In the genomic region with DNA sequence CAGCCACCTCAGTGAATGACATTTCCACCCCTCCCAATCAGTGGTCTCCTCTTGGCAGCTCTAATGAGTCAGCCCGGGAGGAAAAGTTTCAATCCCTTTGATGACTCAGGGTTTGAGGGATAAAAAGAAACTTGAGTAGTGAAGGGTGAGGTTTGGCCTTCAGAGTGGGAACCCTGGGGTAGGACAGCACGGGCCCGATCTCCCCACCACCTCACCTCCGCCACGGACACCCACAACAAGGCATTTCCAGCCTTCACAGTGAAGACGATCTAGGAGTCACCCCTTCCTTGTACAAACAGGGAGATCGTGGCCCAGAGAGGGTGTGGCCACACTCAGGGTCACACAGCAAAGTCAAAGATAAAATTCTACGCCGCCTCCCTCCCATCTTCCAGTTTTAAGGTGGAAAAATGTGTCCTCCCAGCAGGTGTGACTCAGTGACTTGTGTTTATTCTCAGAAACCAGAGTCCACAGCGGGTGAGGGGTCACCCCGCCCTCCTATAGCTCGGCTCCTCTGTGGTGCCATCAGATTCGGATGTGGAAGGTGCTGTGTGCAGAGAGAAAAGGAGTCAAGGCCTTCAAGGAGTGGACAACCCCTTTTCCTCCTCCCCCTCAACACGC, we compare ENCODE assay signal across 14 cellular contexts. TPM values are rescaled to one million over a fixed set of nuclear protein-coding genes. Genes with fewer than 3 reads are reported as not detected.
A peak's percentile ranks its signal among the peaks of the same experiment; 100 is the strongest.
DNase-seq lines count a peak whose midpoint lies in the region; ATAC-seq lines count a peak whose summit lies in the region.
"Had no signal": no experiment of that assay in that cellular context is flagged by ENCODE, and none has a peak within 500 bp of the region (broad histone marks: within the 10 kb centered on the region; RNA-seq: fewer than 3 reads in every experiment).

No MANE protein-coding gene starts in this region.

- peak; percentile 39 to 57 (median 49) for DNase-seq in stimulated activated CD4-positive, alpha-beta T cell treated with anti-CD3 and anti-CD28 coated beads, Interleukin-12 subunit alpha, Interleukin-12 subunit beta, amount 100 ng/mL, for 48 hours (ENCODE audit: low read depth in 2 of 3, low spot score in 1 of 3)
- no peak for DNase-seq in stimulated activated CD4-positive, alpha-beta T cell treated with anti-CD3 and anti-CD28 coated beads, Interleukin-12 subunit alpha, Interleukin-12 subunit beta, amount 100 ng/mL, for 4 hours
- no peak for DNase-seq in activated CD8-positive, alpha-beta T cell treated with anti-CD3 and anti-CD28 coated beads, Interleukin-2, amount 10 ng/mL, durations not matched to agents 7 days and 5 days
- DNase-seq in immature natural killer cell (no peak), NCI-H446 treated with DMSO at 0.1 percent for 48 hours (lab: John Stamatoyannopoulos, UW) (no peak), NCI-H2171 treated with DMSO at 0.1 percent for 48 hours (lab: John Stamatoyannopoulos, UW) (no peak)
- DNase-seq: DND-41, H7, NCI-H526, substantia nigra had no signal

- POLR2A ChIA-PET in activated CD8-positive, alpha-beta T cell treated with anti-CD3 and anti-CD28 coated beads, Interleukin-2, amount 10 ng/mL, durations not matched to agents 7 days and 5 days (lab: Charles Lee) = interaction anchor here (1.0 to 1.8 kb wide), 4 partner anchors 13 to 18 kb away, joined by 4 to 8 read pairs (median 6); a partner anchor contains a TSS

- H3K27me3 Mint-ChIP-seq in activated CD8-positive, alpha-beta T cell treated with anti-CD3 and anti-CD28 coated beads, Interleukin-2, amount 10 ng/mL, durations not matched to agents 7 days and 5 days (ENCODE audit: low read depth) = no peaks in the 10 kb centered on the region
- H3K27me3 Mint-ChIP-seq in immature natural killer cell (ENCODE audit: low read depth in 3 of 3) = no peaks in the 10 kb centered on the region
- H3K27me3 Mint-ChIP-seq: activated naive CD4-positive, alpha-beta T cell treated with anti-CD3 and anti-CD28 coated beads, Interleukin-2, amount 50 U/mL, for 24 hours had no signal

- H3K27ac Mint-ChIP-seq in activated CD8-positive, alpha-beta T cell treated with anti-CD3 and anti-CD28 coated beads, Interleukin-2, amount 10 ng/mL, durations not matched to agents 7 days and 5 days = peak overlapping the region; percentile 68
- peak overlapping the region in 5 of 6 donors; percentile 34 to 80 (median 65) for H3K27ac Mint-ChIP-seq in immature natural killer cell
- H3K27ac Mint-ChIP-seq: activated naive CD4-positive, alpha-beta T cell treated with anti-CD3 and anti-CD28 coated beads, Interleukin-2, amount 50 U/mL, for 24 hours had no signal

- CTCF ChIA-PET in activated CD8-positive, alpha-beta T cell treated with anti-CD3 and anti-CD28 coated beads, Interleukin-2, amount 10 ng/mL, durations not matched to agents 7 days and 5 days (lab: Charles Lee) = interaction anchor here (1.1 to 1.4 kb wide), 3 partner anchors 17 to 48 kb away, joined by 3 to 7 read pairs (median 4); a partner anchor contains a TSS

- peak; percentile 62 for ATAC-seq in activated CD8-positive, alpha-beta T cell treated with anti-CD3 and anti-CD28 coated beads, Interleukin-2, amount 10 ng/mL, durations not matched to agents 7 days and 5 days
- ATAC-seq in HG02852 (IDR thresholded peaks at IDR 0.05; ENCODE audit: unreplicated experiment) = no peak
- ATAC-seq in GM21786 (IDR thresholded peaks at IDR 0.05; ENCODE audit: unreplicated experiment) = no peak

- no peaks in the 10 kb centered on the region for H3K9me3 Mint-ChIP-seq in activated CD8-positive, alpha-beta T cell treated with anti-CD3 and anti-CD28 coated beads, Interleukin-2, amount 10 ng/mL, durations not matched to agents 7 days and 5 days (ENCODE audit: insufficient read depth)
- H3K9me3 Mint-ChIP-seq in immature natural killer cell = no peaks in the 10 kb centered on the region
- H3K9me3 Mint-ChIP-seq: activated naive CD4-positive, alpha-beta T cell treated with anti-CD3 and anti-CD28 coated beads, Interleukin-2, amount 50 U/mL, for 24 hours had no signal

- peaks cover 24% of the 10 kb centered on the region for H3K36me3 Mint-ChIP-seq in activated CD8-positive, alpha-beta T cell treated with anti-CD3 and anti-CD28 coated beads, Interleukin-2, amount 10 ng/mL, durations not matched to agents 7 days and 5 days (ENCODE audit: low read depth)
- H3K36me3 Mint-ChIP-seq in immature natural killer cell = peaks cover 5 to 17% (median 8%) of the 10 kb centered on the region in 3 donors

- no peak overlapping the region for H3K4me3 Mint-ChIP-seq in activated CD8-positive, alpha-beta T cell treated with anti-CD3 and anti-CD28 coated beads, Interleukin-2, amount 10 ng/mL, durations not matched to agents 7 days and 5 days
- H3K4me3 Mint-ChIP-seq in immature natural killer cell = no peak overlapping the region
- H3K4me3 Mint-ChIP-seq: activated naive CD4-positive, alpha-beta T cell treated with anti-CD3 and anti-CD28 coated beads, Interleukin-2, amount 50 U/mL, for 24 hours had no signal

- H3K4me1 Mint-ChIP-seq in activated CD8-positive, alpha-beta T cell treated with anti-CD3 and anti-CD28 coated beads, Interleukin-2, amount 10 ng/mL, durations not matched to agents 7 days and 5 days (ENCODE audit: low read depth) = peaks cover 33% of the 10 kb centered on the region
- H3K4me1 Mint-ChIP-seq in immature natural killer cell = peaks cover 16 to 18% of the 10 kb centered on the region in 2 donors

RNA-seq across cellular contexts. Expression of a gene that starts 12.3 kb away (rescaled TPM):
- total RNA-seq in activated CD8-positive, alpha-beta T cell treated with anti-CD3 and anti-CD28 coated beads, Interleukin-2, amount 10 ng/mL, durations not matched to agents 7 days and 5 days = not detected
- polyA plus RNA-seq in immature natural killer cell = not detected
- total RNA-seq: H7, lung microvascular endothelial cell had no signal

RNA-seq across cellular contexts. Expression of a gene that starts 17.6 kb away (rescaled TPM):
- 10 to 100 TPM; 83.6 to 84.3 TPM for total RNA-seq in activated CD8-positive, alpha-beta T cell treated with anti-CD3 and anti-CD28 coated beads, Interleukin-2, amount 10 ng/mL, durations not matched to agents 7 days and 5 days
- polyA plus RNA-seq in immature natural killer cell = 100 to 1,000 TPM in 1 of 3 donors, 10 to 100 TPM in 2; 70.4 to 127 (median 97.4) TPM
- total RNA-seq: lung microvascular endothelial cell had no signal

RNA-seq across cellular contexts. Expression of a gene that starts 24.2 kb away (rescaled TPM):
- total RNA-seq in activated CD8-positive, alpha-beta T cell treated with anti-CD3 and anti-CD28 coated beads, Interleukin-2, amount 10 ng/mL, durations not matched to agents 7 days and 5 days = 10 to 100 TPM; 65.8 to 69.4 TPM
- polyA plus RNA-seq in immature natural killer cell = 100 to 1,000 TPM; 156 to 225 (median 179) TPM

RNA-seq across cellular contexts. Expression of a gene that starts 36.7 kb away (rescaled TPM):
- total RNA-seq in activated CD8-positive, alpha-beta T cell treated with anti-CD3 and anti-CD28 coated beads, Interleukin-2, amount 10 ng/mL, durations not matched to agents 7 days and 5 days = 100 to 1,000 TPM; 184 to 186 TPM
- polyA plus RNA-seq in immature natural killer cell = 100 to 1,000 TPM; 128 to 178 (median 173) TPM

RNA-seq across cellular contexts. Expression of a gene that starts 49.4 kb away (rescaled TPM):
- total RNA-seq in activated CD8-positive, alpha-beta T cell treated with anti-CD3 and anti-CD28 coated beads, Interleukin-2, amount 10 ng/mL, durations not matched to agents 7 days and 5 days = 100 to 1,000 TPM; 156 to 167 TPM
- 100 to 1,000 TPM; 110 to 184 (median 126) TPM for polyA plus RNA-seq in immature natural killer cell

Comparison
In these comparisons a context has a peak if more than half of its experiments do, and no peak if none do; other contexts are left out.
1. DNase-seq: peak in stimulated activated CD4-positive, alpha-beta T cell treated with anti-CD3 and anti-CD28 coated beads, Interleukin-12 subunit alpha, Interleukin-12 subunit beta, amount 100 ng/mL, for 48 hours (3 of 3); none in stimulated activated CD4-positive, alpha-beta T cell treated with anti-CD3 and anti-CD28 coated beads, Interleukin-12 subunit alpha, Interleukin-12 subunit beta, amount 100 ng/mL, for 4 hours (single experiment), activated CD8-positive, alpha-beta T cell treated with anti-CD3 and anti-CD28 coated beads, Interleukin-2, amount 10 ng/mL, durations not matched to agents 7 days and 5 days (single experiment), immature natural killer cell (0 of 3), NCI-H446 treated with DMSO at 0.1 percent for 48 hours (single experiment) and NCI-H2171 treated with DMSO at 0.1 percent for 48 hours (single experiment).